Comparison of ENCODE assay signal across 9 cellular contexts in the genomic region with DNA sequence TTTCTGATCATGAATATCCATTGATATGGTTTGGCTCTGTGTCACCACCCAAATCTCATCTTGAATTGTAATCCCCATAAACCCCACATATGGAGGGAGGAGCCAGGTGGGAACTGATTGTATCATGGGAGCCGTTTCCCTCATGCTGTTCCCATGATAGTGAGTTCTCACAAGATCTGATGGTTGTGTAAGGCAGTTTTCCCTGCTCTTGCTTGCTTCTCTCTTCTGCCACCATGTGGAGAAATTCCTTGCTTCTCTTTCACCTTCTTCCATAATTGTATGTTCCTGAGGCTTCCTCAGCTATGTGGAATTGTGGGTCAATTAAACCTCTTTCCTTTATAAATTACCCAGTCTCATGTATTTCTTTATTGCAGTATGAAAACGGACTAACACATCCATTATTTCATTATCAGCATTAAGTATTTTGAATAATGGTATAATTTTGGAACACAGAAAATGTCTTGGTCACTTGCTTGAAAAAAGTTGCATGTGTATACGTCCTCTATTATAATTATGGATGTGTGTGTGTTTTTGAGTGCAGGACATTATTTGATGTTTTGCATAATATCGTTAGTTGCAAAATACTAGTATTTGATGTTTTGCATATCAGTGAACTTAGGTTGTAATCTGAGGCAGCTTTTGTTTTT.
DNase-seq lines count a peak whose midpoint lies in the region; ATAC-seq and TF ChIP-seq lines count a peak whose summit lies in the region.
"Had no signal": no experiment of that assay in that cellular context is flagged by ENCODE, and none has a peak within 500 bp of the region (broad histone marks: within the 10 kb centered on the region; RNA-seq: fewer than 3 reads in every experiment).

No MANE protein-coding gene starts in this region.

- ATAC-seq in thoracic aorta (ENCODE audit: insufficient number of reproducible peaks, low FRiP score, low read depth) = no peak
- no peak for ATAC-seq in GM21381 (IDR thresholded peaks at IDR 0.05; ENCODE audit: unreplicated experiment)

- no peak overlapping the region for H3K27ac ChIP-seq in thoracic aorta

- no peaks in the 10 kb centered on the region for H3K9me3 ChIP-seq in thoracic aorta

- TF ChIP-seq CTCF in foreskin fibroblast (IDR thresholded peaks at IDR 0.05; ENCODE audit: low read depth, low read length) (peak; percentile 36), thoracic aorta (IDR thresholded peaks at IDR 0.05) (peak; percentile 30)

- no peaks in the 10 kb centered on the region for H3K36me3 ChIP-seq in thoracic aorta

- H3K4me1 ChIP-seq in thoracic aorta (ENCODE audit: control insufficient read depth in 1 of 2, low read depth in 2 of 2) = no peaks in the 10 kb centered on the region

- no peaks in the 10 kb centered on the region for H3K27me3 ChIP-seq in thoracic aorta (replicated peaks; ENCODE audit: insufficient read depth)

- DNase-seq in SKM-1 treated with dmso at 0.1 percent for 144 hours (lab: John Stamatoyannopoulos, UW; ENCODE audit: unreplicated experiment) = peak; percentile 10
- DNase-seq in SKM-1 (lab: John Stamatoyannopoulos, UW; ENCODE audit: unreplicated experiment) = no peak
- peak; percentile 3 for DNase-seq in RPMI7951 (ENCODE audit: low read depth)
- DNase-seq in foreskin fibroblast = peak in 1 of 2 donors; percentile 1
- no peak for DNase-seq in thoracic aorta (ENCODE audit: low spot score)
- DNase-seq in retina = no peak
- no peak for DNase-seq in ureter (ENCODE audit: low spot score)
- DNase-seq: naive B cell had no signal

- no peak overlapping the region for H3K4me3 ChIP-seq in foreskin fibroblast (ENCODE audit: low read depth in 1 of 2, low read length in 2 of 2)
- H3K4me3 ChIP-seq in thoracic aorta = no peak overlapping the region

Comparison
In these comparisons a context has a peak if more than half of its experiments do, and no peak if none do; other contexts are left out.
1. DNase-seq: peak in SKM-1 treated with dmso at 0.1 percent for 144 hours (single experiment) and RPMI7951 (single experiment); none in SKM-1 (single experiment), thoracic aorta (single experiment), retina (single experiment) and ureter (single experiment).